Comparison of ENCODE assay signal across 8 cellular contexts in genomic region chr19:3500429-3501101, GRCh38. TPM values are rescaled to one million over a fixed set of nuclear protein-coding genes. Genes with fewer than 3 reads are reported as not detected.
DNase-seq lines count a peak whose midpoint lies in the region; ATAC-seq and TF ChIP-seq lines count a peak whose summit lies in the region.

A gene with protein sequence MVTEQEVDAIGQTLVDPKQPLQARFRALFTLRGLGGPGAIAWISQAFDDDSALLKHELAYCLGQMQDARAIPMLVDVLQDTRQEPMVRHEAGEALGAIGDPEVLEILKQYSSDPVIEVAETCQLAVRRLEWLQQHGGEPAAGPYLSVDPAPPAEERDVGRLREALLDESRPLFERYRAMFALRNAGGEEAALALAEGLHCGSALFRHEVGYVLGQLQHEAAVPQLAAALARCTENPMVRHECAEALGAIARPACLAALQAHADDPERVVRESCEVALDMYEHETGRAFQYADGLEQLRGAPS (minus strand): TSS chr19:3500674. CDS start chr19:3496814, 3,860 bp downstream.

- peaks cover 0 to 17% of the 10 kb centered on the region in 2 donors for H3K36me3 ChIP-seq in duodenal mucosa (ENCODE audit: control insufficient read depth in 1 of 2, insufficient read depth in 2 of 2, low read length in 2 of 2)
- peaks cover 0 to 9% (median under 1%) of the 10 kb centered on the region in 4 donors for H3K36me3 ChIP-seq in right lobe of liver

- H3K36me3 Mint-ChIP-seq in CD14-positive monocyte, result peaks cover 12 to 19% of the 10 kb centered on the region in 2 donors
- peaks cover 5% of the 10 kb centered on the region for H3K36me3 Mint-ChIP-seq in activated CD4-positive, alpha-beta memory T cell treated with anti-CD3 and anti-CD28 coated beads for 36 hours

- peaks cover 0 to 2% (median 0%) of the 10 kb centered on the region in 3 donors for H3K27me3 Mint-ChIP-seq in CD14-positive monocyte (ENCODE audit: low read depth in 3 of 3)
- H3K27me3 Mint-ChIP-seq in activated CD4-positive, alpha-beta memory T cell treated with anti-CD3 and anti-CD28 coated beads for 36 hours, result no peaks in the 10 kb centered on the region

- H3K4me1 Mint-ChIP-seq in CD14-positive monocyte, result peaks cover 23% of the 10 kb centered on the region
- H3K4me1 Mint-ChIP-seq in activated CD4-positive, alpha-beta memory T cell treated with anti-CD3 and anti-CD28 coated beads for 36 hours (ENCODE audit: low read depth), result peaks cover 21% of the 10 kb centered on the region

- ATAC-seq in GM19397 (IDR thresholded peaks at IDR 0.05; ENCODE audit: unreplicated experiment), result peak; percentile 85
- peak; percentile 64 for ATAC-seq in HG03575 (IDR thresholded peaks at IDR 0.05; ENCODE audit: extremely low read depth, insufficient number of reproducible peaks, low FRiP score, unreplicated experiment)
- peak; percentile 90 to 95 (median 92) for ATAC-seq in right lobe of liver

- H3K4me1 ChIP-seq in duodenal mucosa (ENCODE audit: control insufficient read depth in 1 of 2, insufficient read depth in 2 of 2, low read length in 2 of 2), result peaks cover 10 to 18% of the 10 kb centered on the region in 2 donors
- H3K4me1 ChIP-seq in right lobe of liver, result peaks cover 0 to 19% (median 7%) of the 10 kb centered on the region in 4 donors

- POLR2A ChIA-PET in activated CD4-positive, alpha-beta memory T cell treated with anti-CD3 and anti-CD28 coated beads for 36 hours (lab: Charles Lee), result interaction anchor here (1.0 to 1.4 kb wide), 3 partner anchors 9 to 66 kb away, joined by 3 to 5 read pairs (median 4); no protein-coding TSS in a partner anchor

- H3K4me3 ChIP-seq in duodenal mucosa (ENCODE audit: low read depth in 1 of 2, low read length in 2 of 2) (peak within 1 kb of the TSS; percentile 80 to 97), right lobe of liver (peak within 1 kb of the TSS; percentile 92 to 99 (median 99))

- intact Hi-C loops in CD14-positive monocyte (cut with micrococcal nuclease), result loop anchor here in 1 of 2 donors (10.0 kb wide), 1 partner anchor 66 kb away; no protein-coding TSS in a partner anchor
- intact Hi-C loops in activated CD4-positive, alpha-beta memory T cell treated with anti-CD3 and anti-CD28 coated beads for 36 hours (cut with micrococcal nuclease), result loop anchor here (10.0 kb wide), 1 partner anchor 716 kb away; the partner anchor contains the start of genes SGTA and THOP1
- intact Hi-C loops in right lobe of liver (cut with DNase I), result no loop called here

- H3K9me3 Mint-ChIP-seq in CD14-positive monocyte, result peaks cover 0 to 2% (median 0%) of the 10 kb centered on the region in 7 donors
- no peaks in the 10 kb centered on the region for H3K9me3 Mint-ChIP-seq in activated CD4-positive, alpha-beta memory T cell treated with anti-CD3 and anti-CD28 coated beads for 36 hours

- TF ChIP-seq CTCF in CD14-positive monocyte (IDR thresholded peaks at IDR 0.05) (no peak), right lobe of liver (IDR thresholded peaks at IDR 0.05) (no peak)

- H3K9me3 ChIP-seq in duodenal mucosa (ENCODE audit: control insufficient read depth in 1 of 2, low read length in 2 of 2), result no peaks in the 10 kb centered on the region
- H3K9me3 ChIP-seq in right lobe of liver, result no peaks in the 10 kb centered on the region

- under 1% methylated on average over 15 of the region's 52 CpGs for WGBS in right lobe of liver (ENCODE audit: insufficient coverage, low coverage, low lambda C conversion rate, missing lambda C conversion rate)

- CTCF ChIA-PET in activated CD4-positive, alpha-beta memory T cell treated with anti-CD3 and anti-CD28 coated beads for 36 hours (lab: Charles Lee), result interaction anchor here (0.7 to 2.7 kb wide), 4 partner anchors 15 to 196 kb away, joined by 3 to 19 read pairs (median 4); no protein-coding TSS in a partner anchor

- H3K9ac ChIP-seq in duodenal mucosa (ENCODE audit: low read depth in 1 of 2, low read length in 2 of 2), result peak within 1 kb of the TSS; percentile 81 to 96

- DNase-seq in CD14-positive monocyte (ENCODE audit: low spot score) (peak; percentile 96), NCI-H82 treated with DMSO at 0.1 percent for 48 hours (lab: John Stamatoyannopoulos, UW; ENCODE audit: unreplicated experiment) (peak; percentile 91), right lobe of liver (peak; percentile 95 to 97 (median 97))
- peak; percentile 98 for DNase-seq in activated CD4-positive, alpha-beta memory T cell treated with anti-CD3 and anti-CD28 coated beads for 36 hours
- DNase-seq in stimulated activated CD4-positive, alpha-beta T cell treated with anti-CD3 and anti-CD28 coated beads, Interleukin-4, amount 100 ng/mL, for 4 hours, result peak; percentile 92 to 96

- TF ChIP-seq POLR2A in right lobe of liver (IDR thresholded peaks at IDR 0.05), result peak; percentile 70

- H3K27me3 ChIP-seq in duodenal mucosa (ENCODE audit: control insufficient read depth in 1 of 2, insufficient read depth in 2 of 2, low read length in 2 of 2) (no peaks in the 10 kb centered on the region), right lobe of liver (no peaks in the 10 kb centered on the region)

- H3K4me3 Mint-ChIP-seq in CD14-positive monocyte, result peak within 1 kb of the TSS; percentile 88 to 92
- peak within 1 kb of the TSS; percentile 85 for H3K4me3 Mint-ChIP-seq in activated CD4-positive, alpha-beta memory T cell treated with anti-CD3 and anti-CD28 coated beads for 36 hours

- peak within 1 kb of the TSS; percentile 94 to 98 (median 97) for H3K27ac Mint-ChIP-seq in CD14-positive monocyte
- peak within 1 kb of the TSS; percentile 95 for H3K27ac Mint-ChIP-seq in activated CD4-positive, alpha-beta memory T cell treated with anti-CD3 and anti-CD28 coated beads for 36 hours

- H3K27ac ChIP-seq in duodenal mucosa (ENCODE audit: low read depth, low read length), result peak within 1 kb of the TSS; percentile 94
- H3K27ac ChIP-seq in right lobe of liver, result peak within 1 kb of the TSS; percentile 89 to 100 (median 99)

RNA-seq across cellular contexts. Expression of the gene that starts here (rescaled TPM):
- 1 to 10 TPM; 3.7 to 4.1 TPM for polyA plus RNA-seq in CD14-positive monocyte
- total RNA-seq in activated CD4-positive, alpha-beta memory T cell treated with anti-CD3 and anti-CD28 coated beads for 36 hours, result 10 to 100 TPM; 15.0 to 17.0 TPM
- 10 to 100 TPM in 1 of 6 experiments, 1 to 10 TPM in 5; 3.7 to 16.7 (median 4.9) TPM for total RNA-seq in right lobe of liver

Comparison
In these comparisons a context has a peak if more than half of its experiments do, and no peak if none do; other contexts are left out.
1. Peak in every context shown above with its lines: DNase-seq, ATAC-seq, H3K4me3 ChIP-seq and H3K27ac ChIP-seq.